21 cellular contexts compared by ENCODE assay signal in the genomic region with DNA sequence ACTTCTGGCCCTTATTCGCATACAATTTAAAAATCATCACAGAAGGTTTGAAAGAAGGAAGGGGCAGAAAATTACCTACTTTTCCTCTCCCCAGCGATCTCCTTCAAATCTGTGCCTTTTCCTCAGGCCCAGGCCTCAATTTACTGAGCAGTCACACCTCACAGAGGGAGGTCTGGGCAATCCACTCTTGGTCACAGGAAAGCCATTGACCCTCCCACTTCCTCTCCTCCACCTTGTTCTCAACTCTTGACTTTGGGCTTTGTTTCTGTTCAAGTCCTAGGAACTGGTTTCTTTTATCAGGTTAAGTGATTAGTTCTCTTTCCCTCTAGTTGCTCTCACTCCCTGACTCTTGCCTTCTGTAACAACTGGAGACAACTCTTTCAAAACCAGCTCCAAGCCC. TPM values are rescaled to one million over a fixed set of nuclear protein-coding genes. Genes with fewer than 3 reads are reported as not detected.
DNase-seq lines count a peak whose midpoint lies in the region; ATAC-seq, FAIRE-seq and TF ChIP-seq lines count a peak whose summit lies in the region.
"Had no signal": no experiment of that assay in that cellular context is flagged by ENCODE, and none has a peak within 500 bp of the region (broad histone marks: within the 10 kb centered on the region; RNA-seq: fewer than 3 reads in every experiment).

No MANE protein-coding gene starts in this region.

- DNase-seq in ELF-1 (ENCODE audit: low read depth, low spot score) (peak; percentile 50), H1 (ENCODE audit: low read depth in 1 of 2, low spot score in 2 of 2) (no peak), iPS DF 4.7 (ENCODE audit: extremely low read depth, low spot score) (peak; percentile 74), mesendoderm (peak; percentile 86), anterior cingulate cortex (lab: John Stamatoyannopoulos, UW) (no peak), SIG-M5 treated with dmso at 0.1 percent for 504 hours (lab: John Stamatoyannopoulos, UW; ENCODE audit: unreplicated experiment) (no peak)
- DNase-seq: AML-193; Caco-2; CD4-positive, alpha-beta T cell; GDM1; HFFc6 had no signal

- no peak overlapping the region for H2BK20ac ChIP-seq in H1 (ENCODE audit: low read length)

- H4K8ac ChIP-seq in H1 (ENCODE audit: extremely low read depth, insufficient read depth, low read length) (no peak overlapping the region), mesendoderm (ENCODE audit: low read depth, low read length) (no peak overlapping the region)

- no peak for TF ChIP-seq POLR2A in H1 (IDR thresholded peaks at IDR 0.05; ENCODE audit: control extremely low read depth in 1 of 2, low read depth in 2 of 2, low read length in 2 of 2)

- H3K4me2 ChIP-seq in H1 (ENCODE audit: insufficient read depth in 1 of 2, low read depth in 2 of 2, low read length in 2 of 2), result no peak overlapping the region
- H3K4me2 ChIP-seq in mesendoderm (ENCODE audit: low read length), result no peak overlapping the region
- H3K4me2 ChIP-seq: A549 had no signal

- H4K20me1 ChIP-seq in H1 (replicated peaks in 1 of 2; ENCODE audit: control insufficient read depth in 1 of 2, insufficient read depth in 2 of 2, low read length in 2 of 2), result no peaks in the 10 kb centered on the region

- H2BK12ac ChIP-seq in H1 (ENCODE audit: low read depth, low read length), result no peak overlapping the region

- no peak overlapping the region for H2BK15ac ChIP-seq in H1 (ENCODE audit: low read length)
- peak overlapping the region; percentile 25 for H2BK15ac ChIP-seq in mesendoderm (replicated peaks; ENCODE audit: low read depth)

- H3K4me3 ChIP-seq in H1 (ENCODE audit: extremely low read depth in 1 of 4, insufficient read depth in 2 of 4, low read depth in 3 of 4, low read length in 4 of 4) (no peak overlapping the region), mesendoderm (ENCODE audit: low read length) (no peak overlapping the region)
- H3K4me3 ChIP-seq: A549 had no signal

- no peak overlapping the region for H3K14ac ChIP-seq in H1 (ENCODE audit: insufficient read length)

- TF ChIP-seq RAD21 in H1 (IDR thresholded peaks at IDR 0.05 in 1 of 2, conservative IDR thresholded peaks at IDR 0.05 in 1 of 2; ENCODE audit: low read depth in 2 of 2, low read length in 2 of 2), result no peak

- H3K79me1 ChIP-seq in H1 (ENCODE audit: low read depth, low read length) (no peaks in the 10 kb centered on the region), mesendoderm (ENCODE audit: low read length) (no peaks in the 10 kb centered on the region)

- TF ChIP-seq CTCF in H1 (IDR thresholded peaks at IDR 0.05; ENCODE audit: control extremely low read depth in 1 of 3, insufficient read depth in 1 of 3, low read depth in 1 of 3, low read length in 3 of 3), result no peak

- H3K56ac ChIP-seq in H1 (replicated peaks; ENCODE audit: insufficient read length, low read depth, low read length), result no peak overlapping the region
- H3K56ac ChIP-seq in mesendoderm (ENCODE audit: low read length), result peak overlapping the region; percentile 10

- H3K18ac ChIP-seq in H1 (ENCODE audit: extremely low read depth, low read length), result no peak overlapping the region; the same call in 1 of the 2 replicates
- H3K18ac ChIP-seq in mesendoderm (ENCODE audit: low read length), result no peak overlapping the region

- H3K79me2 ChIP-seq in H1 (ENCODE audit: control insufficient read depth in 1 of 2, insufficient read depth in 2 of 2, low read length in 2 of 2), result no peaks in the 10 kb centered on the region
- H3K79me2 ChIP-seq in mesendoderm (ENCODE audit: control insufficient read depth, insufficient read depth, low read length), result no peaks in the 10 kb centered on the region

- H4K91ac ChIP-seq in H1 (replicated peaks; ENCODE audit: insufficient read length, low read length), result no peak overlapping the region

- WGBS in H1 (ENCODE audit: extremely low coverage in 1 of 2, insufficient coverage in 1 of 2, insufficient read length in 1 of 2, insufficient replicate concordance in 2 of 2, low coverage in 1 of 2, low lambda C conversion rate in 2 of 2, missing lambda C conversion rate in 1 of 2), 2 experiments, result 86% methylated on average over 2 of the region's 2 CpGs; no CpG with 5 or more reads in 1 of the 2 experiments
- no CpG with 5 or more reads among the region's 2 CpGs for WGBS in mesendoderm (ENCODE audit: extremely low coverage, insufficient coverage, low lambda C conversion rate)

- H2BK120ac ChIP-seq in H1 (replicated peaks; ENCODE audit: low read depth, low read length) (no peak overlapping the region), mesendoderm (ENCODE audit: low read depth, low read length) (no peak overlapping the region)

- POLR2A ChIA-PET in H1 (lab: Charles Lee; ENCODE audit: partially characterized antibody), result interaction anchor here (1.4 kb wide), 1 partner anchor 13 kb away, joined by 4 read pairs; no protein-coding TSS in a partner anchor

- H3K36me3 ChIP-seq in H1 (ENCODE audit: control insufficient read depth in 2 of 4, insufficient read depth in 4 of 4, low read length in 3 of 4) (no peaks in the 10 kb centered on the region), mesendoderm (ENCODE audit: control insufficient read depth, insufficient read depth, low read length) (no peaks in the 10 kb centered on the region)

- H3K9ac ChIP-seq in H1 (replicated peaks in 1 of 4; ENCODE audit: extremely low read depth in 1 of 4, low read depth in 3 of 4, low read length in 3 of 4) (no peak overlapping the region), mesendoderm (ENCODE audit: low read length) (no peak overlapping the region)

- H3K4ac ChIP-seq in H1 (replicated peaks; ENCODE audit: insufficient read length, low read depth, low read length) (no peak overlapping the region), mesendoderm (ENCODE audit: low read depth, low read length) (peak overlapping the region; percentile 95)

- CTCF ChIA-PET in H1 (lab: Charles Lee; ENCODE audit: partially characterized antibody), result interaction anchor here (11.8 kb wide), 1 partner anchor 179 kb away, joined by 91 read pairs; no protein-coding TSS in a partner anchor

- H3K27ac ChIP-seq in H1 (ENCODE audit: low read depth, low read length), result no peak overlapping the region
- no peak overlapping the region for H3K27ac ChIP-seq in mesendoderm (ENCODE audit: low read depth, low read length)
- H3K27ac ChIP-seq: 22Rv1, A549, C4-2B, HL-60 had no signal

- no peak for ATAC-seq in GM21526 (IDR thresholded peaks at IDR 0.05; ENCODE audit: low FRiP score, unreplicated experiment)
- ATAC-seq: A549, HCT116 had no signal

- no peak for TF ChIP-seq EP300 in H1 (IDR thresholded peaks at IDR 0.05; ENCODE audit: borderline replicate concordance in 1 of 2, low read depth in 2 of 2, low read length in 2 of 2)

- H3K4me1 ChIP-seq in H1 (replicated peaks in 1 of 4; ENCODE audit: control insufficient read depth in 3 of 4, insufficient read depth in 4 of 4, low read length in 3 of 4) (0 out of 7 replicates have a peak, but pooled peaks cover 0 to 6% (median 0%) of the 10 kb centered on the region in 4 experiments), mesendoderm (ENCODE audit: control insufficient read depth, low read depth, low read length) (peaks cover 2% of the 10 kb centered on the region)
- H3K4me1 ChIP-seq: A549, Caco-2 had no signal

- no peak overlapping the region; the same call in 1 of the 2 replicates for H2BK5ac ChIP-seq in H1 (ENCODE audit: low read depth, low read length)
- no peak overlapping the region for H2BK5ac ChIP-seq in mesendoderm (ENCODE audit: low read length)

- FAIRE-seq in H1 (lab: Jason Lieb, UNC), result peak; percentile 45
- FAIRE-seq: A549, D721Med, GM12892, H54 had no signal

- no peaks in the 10 kb centered on the region for H3K9me3 ChIP-seq in H1 (ENCODE audit: insufficient read depth in 2 of 2, low read depth in 1 of 2, low read length in 1 of 2)
- H3K9me3 ChIP-seq: Caco-2 had no signal

- H2AFZ ChIP-seq in H1 (ENCODE audit: low read length), result no peak overlapping the region

- H4K5ac ChIP-seq in H1 (ENCODE audit: insufficient read length, low read depth, low read length) (no peak overlapping the region), mesendoderm (ENCODE audit: low read length) (no peak overlapping the region)

- H3K27me3 ChIP-seq in H1 (replicated peaks in 1 of 4; ENCODE audit: control insufficient read depth in 3 of 4, extremely low read depth in 1 of 4, insufficient read depth in 3 of 4, low read length in 3 of 4), result 0 out of 7 replicates have a peak, but pooled peaks cover 0 to 2% (median 0%) of the 10 kb centered on the region in 4 experiments
- H3K27me3 ChIP-seq in mesendoderm (ENCODE audit: insufficient read depth, low read length, poor library complexity), result no peaks in the 10 kb centered on the region

- H3K23me2 ChIP-seq in H1 (ENCODE audit: low read depth, low read length), result no peaks in the 10 kb centered on the region

- H2AK5ac ChIP-seq in H1 (ENCODE audit: low read depth, low read length) (no peak overlapping the region), mesendoderm (ENCODE audit: low read length) (no peak overlapping the region)

- H3K23ac ChIP-seq in H1 (ENCODE audit: insufficient read length) (no peak overlapping the region), mesendoderm (ENCODE audit: low read length) (no peak overlapping the region)

TF ChIP-seq in H1, 55 proteins besides CTCF, POLR2A, EP300 and RAD21:
- no peak for TF ChIP-seq KDM5A (IDR thresholded peaks at IDR 0.05; ENCODE audit: low read length)
- TF ChIP-seq HDAC6 (IDR thresholded peaks at IDR 0.05; ENCODE audit: low read depth, low read length), result no peak

RNA-seq across cellular contexts. Expression of a gene that starts 37.0 kb away (rescaled TPM):
- 17.6 and 18.4 TPM in 2 replicates for total RNA-seq in H1 (2021; fragmentation: NEBNext Ultra II Directional; extraction: Animal tissue kit (Norgen Biotek cat#: 25700))
- polyA plus RNA-seq in H1 (2011; rRNA removed), result 2.9 and 5.1 TPM in 2 replicates
- polyA plus RNA-seq in H1 (2011; cell fraction: cytosol; rRNA removed), result 5.8 TPM
- 3.9 TPM for polyA plus RNA-seq in H1 (2011; cell fraction: nucleus; rRNA removed)
- polyA plus RNA-seq in H1 (2012, experiment 1 of 2), result 4.6 to 6.0 TPM (median 5.0 TPM) in 4 replicates
- polyA plus RNA-seq in H1 (2012, experiment 2 of 2), result 2.0 TPM
- polyA plus RNA-seq in H1 (2013, experiment 1 of 2), result 6.0 TPM
- polyA plus RNA-seq in H1 (2013, experiment 2 of 2), result 6.0 TPM
- polyA minus RNA-seq in H1 (2011; rRNA and poly(A)+ RNA removed), result 41.0 and 57.2 TPM in 2 replicates
- 22.3 TPM for polyA minus RNA-seq in H1 (2011; cell fraction: cytosol; rRNA and poly(A)+ RNA removed)
- 122 TPM for polyA minus RNA-seq in H1 (2011; cell fraction: nucleus; rRNA and poly(A)+ RNA removed)
- polyA plus RNA-seq in mesendoderm (2013, experiment 1 of 2), result 5.6 TPM
- polyA plus RNA-seq in mesendoderm (2013, experiment 2 of 2), result 4.7 TPM
- total RNA-seq: Caco-2; CD4-positive, alpha-beta T cell had no signal
- polyA plus RNA-seq: BJ had no signal

Comparison
In these comparisons a context has a peak if more than half of its experiments do, and no peak if none do; other contexts are left out.
1. DNase-seq: peak in ELF-1 (single experiment), iPS DF 4.7 (single experiment) and mesendoderm (single experiment); none in H1 (0 of 2), anterior cingulate cortex (0 of 58) and SIG-M5 treated with dmso at 0.1 percent for 504 hours (single experiment).